ENCODE assay signal across 9 cellular contexts in the genomic region with DNA sequence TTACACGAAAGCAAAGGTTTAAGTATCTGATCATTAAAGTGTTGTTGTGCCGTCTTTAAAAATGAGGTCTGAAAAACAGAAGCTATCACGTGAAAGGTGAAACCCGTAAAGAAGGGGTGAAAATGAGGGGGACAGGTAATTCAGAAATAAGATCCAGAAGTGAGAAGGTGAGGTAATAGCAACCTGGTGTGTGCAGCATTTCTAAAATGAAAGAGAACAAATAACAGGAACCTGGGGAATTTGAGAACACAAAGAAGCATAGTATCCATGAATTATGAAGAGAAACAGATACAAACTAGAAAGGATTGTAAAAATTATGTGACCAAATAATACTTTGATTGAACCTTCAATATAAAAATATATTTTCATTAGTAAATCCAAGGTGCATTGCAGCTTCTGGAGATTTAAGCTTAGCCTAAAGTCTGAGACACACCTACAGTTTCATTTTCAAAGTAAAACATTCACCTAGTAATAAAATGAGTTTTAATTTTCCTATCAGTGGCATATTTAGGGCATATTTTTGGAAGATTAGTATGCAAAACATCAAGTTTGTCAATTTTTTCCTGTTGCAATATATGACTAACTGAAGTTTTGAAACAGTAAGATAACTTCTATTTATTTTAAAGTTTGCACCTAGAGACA.
DNase-seq lines count a peak whose midpoint lies in the region; ATAC-seq and TF ChIP-seq lines count a peak whose summit lies in the region.
"Had no signal": no experiment of that assay in that cellular context is flagged by ENCODE, and none has a peak within 500 bp of the region (broad histone marks: within the 10 kb centered on the region; RNA-seq: fewer than 3 reads in every experiment).

No MANE protein-coding gene starts in this region.

- H3K4me3 Mint-ChIP-seq in nephron progenitor cell, result peak overlapping the region; percentile 99

- ATAC-seq in GM19463 (IDR thresholded peaks at IDR 0.05; ENCODE audit: unreplicated experiment), result no peak

- peaks cover 42 to 75% of the 10 kb centered on the region in 2 donors for H3K27me3 ChIP-seq in duodenal mucosa (ENCODE audit: control insufficient read depth in 1 of 2, insufficient read depth in 2 of 2, low read length in 2 of 2)

- H3K36me3 Mint-ChIP-seq in nephron progenitor cell (ENCODE audit: low read depth), result peaks cover 12% of the 10 kb centered on the region

- H3K36me3 ChIP-seq in duodenal mucosa (ENCODE audit: control insufficient read depth in 1 of 2, insufficient read depth in 2 of 2, low read length in 2 of 2), result no peaks in the 10 kb centered on the region

- no peak overlapping the region for H3K27ac ChIP-seq in duodenal mucosa (ENCODE audit: low read depth, low read length)

- H3K4me1 Mint-ChIP-seq in nephron progenitor cell, result peaks cover 70% of the 10 kb centered on the region

- DNase-seq in NAMALWA (ENCODE audit: low spot score) (peak; percentile 23), nephron progenitor cell (no peak), NCI-H2196 treated with DMSO at 0.1 percent for 48 hours (lab: John Stamatoyannopoulos, UW; ENCODE audit: unreplicated experiment) (no peak), NCI-H82 (lab: John Stamatoyannopoulos, UW) (no peak), DMS53 (lab: John Stamatoyannopoulos, UW) (no peak)
- DNase-seq: activated gamma-delta T cell treated with Interleukin-2 at 50 U/mL for 16 hours had no signal

- no peak for TF ChIP-seq CTCF in nephron progenitor cell (IDR thresholded peaks at IDR 0.05)

- peaks cover 26 to 27% of the 10 kb centered on the region in 2 donors for H3K4me1 ChIP-seq in duodenal mucosa (ENCODE audit: control insufficient read depth in 1 of 2, insufficient read depth in 2 of 2, low read length in 2 of 2)

- H3K27ac Mint-ChIP-seq in nephron progenitor cell, result peak overlapping the region; percentile 3

- H3K4me3 ChIP-seq in GM08714 (ENCODE audit: low read length) (peak overlapping the region; percentile 80; the same call in 1 of the 2 replicates), duodenal mucosa (ENCODE audit: low read depth in 1 of 2, low read length in 2 of 2) (peak overlapping the region; percentile 73 to 80)

- no peak overlapping the region for H3K9ac ChIP-seq in duodenal mucosa (ENCODE audit: low read depth in 1 of 2, low read length in 2 of 2)

- H3K9me3 Mint-ChIP-seq in nephron progenitor cell, result no peaks in the 10 kb centered on the region

- no peaks in the 10 kb centered on the region for H3K9me3 ChIP-seq in duodenal mucosa (ENCODE audit: control insufficient read depth in 1 of 2, low read length in 2 of 2)

- H3K27me3 Mint-ChIP-seq in nephron progenitor cell (ENCODE audit: low read depth, poor library complexity), result no peaks in the 10 kb centered on the region
